ENCODE assay signal across 1 cellular context in genomic region chr3:100400782-100401673, GRCh38.
TF ChIP-seq lines count a peak whose summit lies in the region.

Gene LNP1 (plus strand): TSS chr3:100401539. CDS start chr3:100429730, 28,191 bp downstream.
Gene TOMM70 (minus strand): TSS chr3:100401089. CDS start chr3:100400949, 140 bp downstream.

TF ChIP-seq in HepG2, 621 proteins besides CTCF, POLR2A, EP300 and RAD21 (continued from another document and continues in another):
- TF ChIP-seq TRIM24 (CRISPR knock-in tag; IDR thresholded peaks at IDR 0.05) (no peak), MIXL1 (CRISPR knock-in tag; IDR thresholded peaks at IDR 0.05) (peak; percentile 42), ZNF331 (CRISPR knock-in tag; IDR thresholded peaks at IDR 0.05) (peak; percentile 29), RBAK (CRISPR knock-in tag; IDR thresholded peaks at IDR 0.05) (no peak), BATF2 (CRISPR knock-in tag; IDR thresholded peaks at IDR 0.05) (no peak), FOXJ3 (CRISPR knock-in tag; IDR thresholded peaks at IDR 0.05; ENCODE audit: borderline replicate concordance) (peak; percentile 66; the same call in 1 of the 2 replicates), ZFP36L1 (CRISPR knock-in tag; IDR thresholded peaks at IDR 0.05) (no peak; the same call in none of the 2 replicates), FOXK1 (CRISPR knock-in tag; IDR thresholded peaks at IDR 0.05; ENCODE audit: borderline replicate concordance, low read depth) (peak; percentile 68), PATZ1 (CRISPR knock-in tag; IDR thresholded peaks at IDR 0.05) (peak; percentile 36; the same call in 1 of the 2 replicates), TCF7L2 (IDR thresholded peaks at IDR 0.05; ENCODE audit: low read depth, low read length) (no peak), ZNF775 (CRISPR knock-in tag; IDR thresholded peaks at IDR 0.05; ENCODE audit: borderline replicate concordance) (no peak), ZNF703 (CRISPR knock-in tag; IDR thresholded peaks at IDR 0.05; ENCODE audit: borderline replicate concordance) (no peak; the same call in 1 of the 2 replicates), SNAPC5 (CRISPR knock-in tag; IDR thresholded peaks at IDR 0.05; ENCODE audit: borderline replicate concordance) (peak; percentile 76; the same call in 1 of the 2 replicates), ZNF7 (CRISPR knock-in tag; IDR thresholded peaks at IDR 0.05) (0 out of 2 replicates have a peak, but pooled peaks have one; percentile 7), SNAPC2 (CRISPR knock-in tag; IDR thresholded peaks at IDR 0.05) (peak; percentile 53; the same call in 1 of the 2 replicates), ZNF101 (CRISPR knock-in tag; IDR thresholded peaks at IDR 0.05; ENCODE audit: borderline replicate concordance, low read depth) (no peak), ZNF230 (CRISPR knock-in tag; IDR thresholded peaks at IDR 0.05) (0 out of 2 replicates have a peak, but pooled peaks have one; percentile 38), ZNF766 (CRISPR knock-in tag; IDR thresholded peaks at IDR 0.05; ENCODE audit: borderline replicate concordance) (peak; percentile 71; the same call in 1 of the 2 replicates), ZNF678 (CRISPR knock-in tag; IDR thresholded peaks at IDR 0.05) (0 out of 2 replicates have a peak, but pooled peaks have one; percentile 39), ZNF598 (CRISPR knock-in tag; IDR thresholded peaks at IDR 0.05; ENCODE audit: borderline replicate concordance) (no peak), EEA1 (CRISPR knock-in tag; IDR thresholded peaks at IDR 0.05; ENCODE audit: borderline replicate concordance) (no peak), RORA (CRISPR knock-in tag; IDR thresholded peaks at IDR 0.05) (no peak), RELA (CRISPR knock-in tag; IDR thresholded peaks at IDR 0.05) (no peak; the same call in 1 of the 2 replicates), ZNF672 (CRISPR knock-in tag; IDR thresholded peaks at IDR 0.05) (no peak), HNRNPUL1 (IDR thresholded peaks at IDR 0.05; ENCODE audit: low read depth, low read length) (no peak), TARDBP (CRISPR knock-in tag; IDR thresholded peaks at IDR 0.05) (peak; percentile 83; the same call in 1 of the 2 replicates), ZSCAN30 (CRISPR knock-in tag; IDR thresholded peaks at IDR 0.05) (peak; percentile 41; the same call in 1 of the 2 replicates), RBM39 (IDR thresholded peaks at IDR 0.05; ENCODE audit: low read depth, low read length, poor library complexity, severe bottlenecking) (peak; percentile 68), ZNF780A (CRISPR knock-in tag; IDR thresholded peaks at IDR 0.05) (peak; percentile 84), MATR3 (CRISPR knock-in tag; IDR thresholded peaks at IDR 0.05) (no peak), ZNF615 (CRISPR knock-in tag; IDR thresholded peaks at IDR 0.05; ENCODE audit: borderline replicate concordance) (no peak), ZNF121 (CRISPR knock-in tag; IDR thresholded peaks at IDR 0.05) (peak; percentile 58; the same call in 1 of the 2 replicates), NCOA2 (CRISPR knock-in tag; IDR thresholded peaks at IDR 0.05) (peak; percentile 32), CHD4 (IDR thresholded peaks at IDR 0.05; ENCODE audit: borderline replicate concordance, low read length) (peak; percentile 25; the same call in 1 of the 2 replicates), KDM5B (CRISPR knock-in tag; IDR thresholded peaks at IDR 0.05; ENCODE audit: borderline replicate concordance) (peak; percentile 78; the same call in 1 of the 2 replicates), TFDP2 (CRISPR knock-in tag; IDR thresholded peaks at IDR 0.05) (peak; percentile 59), IRF9 (CRISPR knock-in tag; IDR thresholded peaks at IDR 0.05; ENCODE audit: borderline replicate concordance) (peak; percentile 53), ZNF251 (CRISPR knock-in tag; IDR thresholded peaks at IDR 0.05) (no peak), ZNF770 (CRISPR knock-in tag; IDR thresholded peaks at IDR 0.05) (peak; percentile 24; the same call in 1 of the 2 replicates), ZNF432 (CRISPR knock-in tag; IDR thresholded peaks at IDR 0.05; ENCODE audit: borderline replicate concordance) (no peak), ZNF260 (CRISPR knock-in tag; IDR thresholded peaks at IDR 0.05; ENCODE audit: borderline replicate concordance, low read depth) (0 out of 2 replicates have a peak, but pooled peaks have one; percentile 53), ZFX (CRISPR knock-in tag; IDR thresholded peaks at IDR 0.05; ENCODE audit: low read depth) (peak; percentile 91), ELF1 (CRISPR knock-in tag; IDR thresholded peaks at IDR 0.05) (peak; percentile 87), ZNF563 (CRISPR knock-in tag; IDR thresholded peaks at IDR 0.05) (peak; percentile 67), ZNF34 (CRISPR knock-in tag; IDR thresholded peaks at IDR 0.05; ENCODE audit: borderline replicate concordance) (no peak), REXO4 (CRISPR knock-in tag; IDR thresholded peaks at IDR 0.05; ENCODE audit: borderline replicate concordance) (no peak), GMEB2 (CRISPR knock-in tag; IDR thresholded peaks at IDR 0.05; ENCODE audit: low read depth) (no peak), ELF4 (CRISPR knock-in tag; IDR thresholded peaks at IDR 0.05; ENCODE audit: borderline replicate concordance) (no peak), ATF3 (CRISPR knock-in tag; IDR thresholded peaks at IDR 0.05) (no peak), HIC2 (CRISPR knock-in tag; IDR thresholded peaks at IDR 0.05; ENCODE audit: low read depth) (0 out of 2 replicates have a peak, but pooled peaks have one; percentile 12), KLF12 (CRISPR knock-in tag; IDR thresholded peaks at IDR 0.05; ENCODE audit: borderline replicate concordance) (peak; percentile 93; the same call in 1 of the 2 replicates), SPEN (CRISPR knock-in tag; IDR thresholded peaks at IDR 0.05; ENCODE audit: low read depth) (peak; percentile 79), NR2C2 (CRISPR knock-in tag; IDR thresholded peaks at IDR 0.05; ENCODE audit: borderline replicate concordance) (peak; percentile 100), ZNF879 (CRISPR knock-in tag; IDR thresholded peaks at IDR 0.05) (peak; percentile 38; the same call in 1 of the 2 replicates), USF2 (IDR thresholded peaks at IDR 0.05; ENCODE audit: low read depth, low read length) (no peak), USF2 (CRISPR knock-in tag; IDR thresholded peaks at IDR 0.05; ENCODE audit: borderline replicate concordance) (no peak; the same call in 1 of the 2 replicates), ERF (CRISPR knock-in tag; IDR thresholded peaks at IDR 0.05) (0 out of 2 replicates have a peak, but pooled peaks have one; percentile 27), ZNF460 (CRISPR knock-in tag; IDR thresholded peaks at IDR 0.05; ENCODE audit: borderline replicate concordance) (no peak), ZNF841 (CRISPR knock-in tag; IDR thresholded peaks at IDR 0.05; ENCODE audit: borderline replicate concordance) (peak; percentile 70; the same call in 1 of the 2 replicates), ZNF232 (CRISPR knock-in tag; IDR thresholded peaks at IDR 0.05; ENCODE audit: borderline replicate concordance) (peak; percentile 77; the same call in 1 of the 2 replicates), XBP1 (CRISPR knock-in tag; IDR thresholded peaks at IDR 0.05) (peak; percentile 74; the same call in 1 of the 2 replicates)
